1 cellular context compared by ENCODE assay signal in the genomic region with DNA sequence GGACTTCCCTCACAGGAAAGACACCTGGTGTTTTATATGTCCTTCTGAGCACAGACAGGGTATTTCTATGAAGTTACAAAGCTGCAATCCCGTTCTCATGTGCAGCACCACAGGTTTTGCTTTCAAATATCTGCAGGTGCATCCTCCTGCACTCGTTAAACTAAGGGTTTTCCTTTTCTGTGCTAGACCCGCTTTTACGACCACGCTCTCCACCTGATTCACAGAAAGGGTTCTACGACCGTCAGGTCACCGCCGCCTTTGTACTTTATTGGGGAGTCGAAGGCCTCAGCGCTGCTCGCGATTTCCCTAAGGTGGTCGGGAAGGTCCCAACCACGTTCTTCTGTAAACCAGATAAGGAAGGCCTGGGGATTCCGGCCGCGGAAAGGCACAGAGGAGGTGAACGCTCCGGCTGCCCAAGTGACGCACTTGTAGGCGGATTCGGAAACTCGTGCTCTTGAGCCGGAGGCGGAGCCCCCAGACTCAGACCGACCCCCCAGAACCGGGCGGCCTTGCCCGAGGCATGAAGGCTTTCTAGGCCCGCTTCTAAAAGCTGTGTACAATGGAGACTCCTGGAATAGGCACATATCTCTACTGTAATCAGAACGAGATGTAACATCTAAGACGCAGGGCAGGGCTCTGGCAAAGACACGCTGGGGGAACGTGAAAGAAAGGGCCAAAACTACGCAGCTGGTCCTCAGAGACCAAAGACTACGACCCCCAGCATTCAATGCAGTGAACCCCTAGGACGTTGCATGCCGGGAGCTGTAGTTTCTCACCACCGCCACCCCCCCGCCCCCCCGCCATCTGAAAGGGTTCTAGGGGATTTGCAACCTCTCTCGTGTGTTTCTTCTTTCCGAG.
A peak's percentile ranks its signal among the peaks of the same experiment; 100 is the strongest.
TF ChIP-seq lines count a peak whose summit lies in the region.

No MANE protein-coding gene starts in this region.

TF ChIP-seq in K562, 482 proteins besides CTCF, POLR2A, EP300 and RAD21 (continued from another document):
- TF ChIP-seq CEBPG (CRISPR knock-in tag; IDR thresholded peaks at IDR 0.05) (no peak), CEBPG (tag; conservative IDR thresholded peaks at IDR 0.05 in 1 of 2, IDR thresholded peaks at IDR 0.05 in 1 of 2) (no peak), TEAD1 (CRISPR knock-in tag; IDR thresholded peaks at IDR 0.05) (peak in 1 of 2 experiments; percentile 17; a peak in 1 of 4 replicates), JUN (IDR thresholded peaks at IDR 0.05; ENCODE audit: borderline replicate concordance, low read depth, low read length) (no peak), JUN (CRISPR knock-in tag; IDR thresholded peaks at IDR 0.05; ENCODE audit: borderline replicate concordance) (no peak), XRCC3 (IDR thresholded peaks at IDR 0.05) (no peak), EWSR1 (IDR thresholded peaks at IDR 0.05; ENCODE audit: borderline replicate concordance, low read depth, partially characterized antibody) (no peak), PRMT5 (CRISPR knock-in tag; IDR thresholded peaks at IDR 0.05) (no peak), ZNF444 (CRISPR knock-in tag; IDR thresholded peaks at IDR 0.05) (no peak), ZKSCAN1 (IDR thresholded peaks at IDR 0.05; ENCODE audit: low read depth, low read length) (no peak), ADNP (tag; IDR thresholded peaks at IDR 0.05) (no peak), SMC3 (conservative IDR thresholded peaks at IDR 0.05; ENCODE audit: insufficient read depth, low read depth, low read length) (no peak), GTF2A2 (tag; IDR thresholded peaks at IDR 0.05) (no peak), KLF16 (IDR thresholded peaks at IDR 0.05) (no peak), ZNF121 (CRISPR knock-in tag; conservative IDR thresholded peaks at IDR 0.05) (no peak), KDM4B (IDR thresholded peaks at IDR 0.05; ENCODE audit: borderline replicate concordance in 2 of 2, low read depth in 1 of 2) (0 out of 4 replicates have a peak, but pooled peaks of 1 of the 2 experiments have one; percentile 58), HLTF (IDR thresholded peaks at IDR 0.05) (no peak), KAT7 (CRISPR knock-in tag; IDR thresholded peaks at IDR 0.05; ENCODE audit: borderline replicate concordance) (0 out of 2 replicates have a peak, but pooled peaks have one; percentile 64), CHD2 (IDR thresholded peaks at IDR 0.05; ENCODE audit: low read depth, low read length) (no peak), SMAD2 (IDR thresholded peaks at IDR 0.05; ENCODE audit: low read depth, low read length) (no peak), SRSF9 (IDR thresholded peaks at IDR 0.05; ENCODE audit: borderline replicate concordance, low read depth, low read length) (no peak), POLR2AphosphoS5 (IDR thresholded peaks at IDR 0.05; ENCODE audit: control insufficient read depth, insufficient read depth, low read depth, low read length) (0 out of 2 replicates have a peak, but pooled peaks have one; percentile 30), ARID1B (IDR thresholded peaks at IDR 0.05) (peak; percentile 25; the same call in 1 of the 2 replicates), ZNF347 (CRISPR knock-in tag; IDR thresholded peaks at IDR 0.05; ENCODE audit: low read depth) (no peak), BCL6 (CRISPR knock-in tag; IDR thresholded peaks at IDR 0.05) (no peak), ZSCAN29 (IDR thresholded peaks at IDR 0.05) (no peak), CHD1 (IDR thresholded peaks at IDR 0.05; ENCODE audit: low read length) (no peak), RFX7 (CRISPR knock-in tag; IDR thresholded peaks at IDR 0.05) (no peak), HNRNPH1 (optimal IDR thresholded peaks at IDR 0.05; ENCODE audit: low read depth, low read length) (no peak), MAZ (CRISPR knock-in tag; conservative IDR thresholded peaks at IDR 0.05 in 1 of 2, IDR thresholded peaks at IDR 0.05 in 1 of 2) (no peak; a peak in 1 of 4 replicates), POLR2B (IDR thresholded peaks at IDR 0.05; ENCODE audit: low read depth, partially characterized antibody) (no peak), HNRNPK (IDR thresholded peaks at IDR 0.05; ENCODE audit: low read depth, low read length, poor library complexity, severe bottlenecking) (no peak), ZNF584 (CRISPR knock-in tag; IDR thresholded peaks at IDR 0.05; ENCODE audit: low read depth) (peak; percentile 88), NBN (IDR thresholded peaks at IDR 0.05; ENCODE audit: low read depth) (no peak)
- TF ChIP-seq, protein P1, sequence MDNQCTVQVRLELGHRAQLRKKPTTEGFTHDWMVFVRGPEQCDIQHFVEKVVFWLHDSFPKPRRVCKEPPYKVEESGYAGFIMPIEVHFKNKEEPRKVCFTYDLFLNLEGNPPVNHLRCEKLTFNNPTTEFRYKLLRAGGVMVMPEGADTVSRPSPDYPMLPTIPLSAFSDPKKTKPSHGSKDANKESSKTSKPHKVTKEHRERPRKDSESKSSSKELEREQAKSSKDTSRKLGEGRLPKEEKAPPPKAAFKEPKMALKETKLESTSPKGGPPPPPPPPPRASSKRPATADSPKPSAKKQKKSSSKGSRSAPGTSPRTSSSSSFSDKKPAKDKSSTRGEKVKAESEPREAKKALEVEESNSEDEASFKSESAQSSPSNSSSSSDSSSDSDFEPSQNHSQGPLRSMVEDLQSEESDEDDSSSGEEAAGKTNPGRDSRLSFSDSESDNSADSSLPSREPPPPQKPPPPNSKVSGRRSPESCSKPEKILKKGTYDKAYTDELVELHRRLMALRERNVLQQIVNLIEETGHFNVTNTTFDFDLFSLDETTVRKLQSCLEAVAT (IDR thresholded peaks at IDR 0.05): no peak
- TF ChIP-seq, protein P2, sequence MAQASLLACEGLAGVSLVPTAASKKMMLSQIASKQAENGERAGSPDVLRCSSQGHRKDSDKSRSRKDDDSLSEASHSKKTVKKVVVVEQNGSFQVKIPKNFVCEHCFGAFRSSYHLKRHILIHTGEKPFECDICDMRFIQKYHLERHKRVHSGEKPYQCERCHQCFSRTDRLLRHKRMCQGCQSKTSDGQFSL (CRISPR knock-in tag; IDR thresholded peaks at IDR 0.05): no peak
- TF ChIP-seq, protein P2 (tag; IDR thresholded peaks at IDR 0.05): peak in 1 of 2 experiments; percentile 16; a peak in 1 of 4 replicates
- TF ChIP-seq, protein P3, sequence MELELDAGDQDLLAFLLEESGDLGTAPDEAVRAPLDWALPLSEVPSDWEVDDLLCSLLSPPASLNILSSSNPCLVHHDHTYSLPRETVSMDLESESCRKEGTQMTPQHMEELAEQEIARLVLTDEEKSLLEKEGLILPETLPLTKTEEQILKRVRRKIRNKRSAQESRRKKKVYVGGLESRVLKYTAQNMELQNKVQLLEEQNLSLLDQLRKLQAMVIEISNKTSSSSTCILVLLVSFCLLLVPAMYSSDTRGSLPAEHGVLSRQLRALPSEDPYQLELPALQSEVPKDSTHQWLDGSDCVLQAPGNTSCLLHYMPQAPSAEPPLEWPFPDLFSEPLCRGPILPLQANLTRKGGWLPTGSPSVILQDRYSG (tag; conservative IDR thresholded peaks at IDR 0.05; ENCODE audit: low read depth): no peak; the same call in 1 of the 2 replicates
- TF ChIP-seq, protein P4, sequence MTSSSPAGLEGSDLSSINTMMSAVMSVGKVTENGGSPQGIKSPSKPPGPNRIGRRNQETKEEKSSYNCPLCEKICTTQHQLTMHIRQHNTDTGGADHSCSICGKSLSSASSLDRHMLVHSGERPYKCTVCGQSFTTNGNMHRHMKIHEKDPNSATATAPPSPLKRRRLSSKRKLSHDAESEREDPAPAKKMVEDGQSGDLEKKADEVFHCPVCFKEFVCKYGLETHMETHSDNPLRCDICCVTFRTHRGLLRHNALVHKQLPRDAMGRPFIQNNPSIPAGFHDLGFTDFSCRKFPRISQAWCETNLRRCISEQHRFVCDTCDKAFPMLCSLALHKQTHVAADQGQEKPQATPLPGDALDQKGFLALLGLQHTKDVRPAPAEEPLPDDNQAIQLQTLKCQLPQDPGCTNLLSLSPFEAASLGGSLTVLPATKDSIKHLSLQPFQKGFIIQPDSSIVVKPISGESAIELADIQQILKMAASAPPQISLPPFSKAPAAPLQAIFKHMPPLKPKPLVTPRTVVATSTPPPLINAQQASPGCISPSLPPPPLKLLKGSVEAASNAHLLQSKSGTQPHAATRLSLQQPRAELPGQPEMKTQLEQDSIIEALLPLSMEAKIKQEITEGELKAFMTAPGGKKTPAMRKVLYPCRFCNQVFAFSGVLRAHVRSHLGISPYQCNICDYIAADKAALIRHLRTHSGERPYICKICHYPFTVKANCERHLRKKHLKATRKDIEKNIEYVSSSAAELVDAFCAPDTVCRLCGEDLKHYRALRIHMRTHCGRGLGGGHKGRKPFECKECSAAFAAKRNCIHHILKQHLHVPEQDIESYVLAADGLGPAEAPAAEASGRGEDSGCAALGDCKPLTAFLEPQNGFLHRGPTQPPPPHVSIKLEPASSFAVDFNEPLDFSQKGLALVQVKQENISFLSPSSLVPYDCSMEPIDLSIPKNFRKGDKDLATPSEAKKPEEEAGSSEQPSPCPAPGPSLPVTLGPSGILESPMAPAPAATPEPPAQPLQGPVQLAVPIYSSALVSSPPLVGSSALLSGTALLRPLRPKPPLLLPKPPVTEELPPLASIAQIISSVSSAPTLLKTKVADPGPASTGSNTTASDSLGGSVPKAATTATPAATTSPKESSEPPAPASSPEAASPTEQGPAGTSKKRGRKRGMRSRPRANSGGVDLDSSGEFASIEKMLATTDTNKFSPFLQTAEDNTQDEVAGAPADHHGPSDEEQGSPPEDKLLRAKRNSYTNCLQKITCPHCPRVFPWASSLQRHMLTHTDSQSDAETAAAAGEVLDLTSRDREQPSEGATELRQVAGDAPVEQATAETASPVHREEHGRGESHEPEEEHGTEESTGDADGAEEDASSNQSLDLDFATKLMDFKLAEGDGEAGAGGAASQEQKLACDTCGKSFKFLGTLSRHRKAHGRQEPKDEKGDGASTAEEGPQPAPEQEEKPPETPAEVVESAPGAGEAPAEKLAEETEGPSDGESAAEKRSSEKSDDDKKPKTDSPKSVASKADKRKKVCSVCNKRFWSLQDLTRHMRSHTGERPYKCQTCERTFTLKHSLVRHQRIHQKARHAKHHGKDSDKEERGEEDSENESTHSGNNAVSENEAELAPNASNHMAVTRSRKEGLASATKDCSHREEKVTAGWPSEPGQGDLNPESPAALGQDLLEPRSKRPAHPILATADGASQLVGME (CRISPR knock-in tag; IDR thresholded peaks at IDR 0.05): no peak
- TF ChIP-seq, protein P5, sequence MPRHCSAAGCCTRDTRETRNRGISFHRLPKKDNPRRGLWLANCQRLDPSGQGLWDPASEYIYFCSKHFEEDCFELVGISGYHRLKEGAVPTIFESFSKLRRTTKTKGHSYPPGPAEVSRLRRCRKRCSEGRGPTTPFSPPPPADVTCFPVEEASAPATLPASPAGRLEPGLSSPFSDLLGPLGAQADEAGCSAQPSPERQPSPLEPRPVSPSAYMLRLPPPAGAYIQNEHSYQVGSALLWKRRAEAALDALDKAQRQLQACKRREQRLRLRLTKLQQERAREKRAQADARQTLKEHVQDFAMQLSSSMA (CRISPR knock-in tag; IDR thresholded peaks at IDR 0.05): no peak
- TF ChIP-seq, protein P6, sequence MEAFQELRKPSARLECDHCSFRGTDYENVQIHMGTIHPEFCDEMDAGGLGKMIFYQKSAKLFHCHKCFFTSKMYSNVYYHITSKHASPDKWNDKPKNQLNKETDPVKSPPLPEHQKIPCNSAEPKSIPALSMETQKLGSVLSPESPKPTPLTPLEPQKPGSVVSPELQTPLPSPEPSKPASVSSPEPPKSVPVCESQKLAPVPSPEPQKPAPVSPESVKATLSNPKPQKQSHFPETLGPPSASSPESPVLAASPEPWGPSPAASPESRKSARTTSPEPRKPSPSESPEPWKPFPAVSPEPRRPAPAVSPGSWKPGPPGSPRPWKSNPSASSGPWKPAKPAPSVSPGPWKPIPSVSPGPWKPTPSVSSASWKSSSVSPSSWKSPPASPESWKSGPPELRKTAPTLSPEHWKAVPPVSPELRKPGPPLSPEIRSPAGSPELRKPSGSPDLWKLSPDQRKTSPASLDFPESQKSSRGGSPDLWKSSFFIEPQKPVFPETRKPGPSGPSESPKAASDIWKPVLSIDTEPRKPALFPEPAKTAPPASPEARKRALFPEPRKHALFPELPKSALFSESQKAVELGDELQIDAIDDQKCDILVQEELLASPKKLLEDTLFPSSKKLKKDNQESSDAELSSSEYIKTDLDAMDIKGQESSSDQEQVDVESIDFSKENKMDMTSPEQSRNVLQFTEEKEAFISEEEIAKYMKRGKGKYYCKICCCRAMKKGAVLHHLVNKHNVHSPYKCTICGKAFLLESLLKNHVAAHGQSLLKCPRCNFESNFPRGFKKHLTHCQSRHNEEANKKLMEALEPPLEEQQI (IDR thresholded peaks at IDR 0.05): no peak
- TF ChIP-seq, protein P7, sequence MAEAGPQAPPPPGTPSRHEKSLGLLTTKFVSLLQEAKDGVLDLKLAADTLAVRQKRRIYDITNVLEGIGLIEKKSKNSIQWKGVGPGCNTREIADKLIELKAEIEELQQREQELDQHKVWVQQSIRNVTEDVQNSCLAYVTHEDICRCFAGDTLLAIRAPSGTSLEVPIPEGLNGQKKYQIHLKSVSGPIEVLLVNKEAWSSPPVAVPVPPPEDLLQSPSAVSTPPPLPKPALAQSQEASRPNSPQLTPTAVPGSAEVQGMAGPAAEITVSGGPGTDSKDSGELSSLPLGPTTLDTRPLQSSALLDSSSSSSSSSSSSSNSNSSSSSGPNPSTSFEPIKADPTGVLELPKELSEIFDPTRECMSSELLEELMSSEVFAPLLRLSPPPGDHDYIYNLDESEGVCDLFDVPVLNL (CRISPR knock-in tag; IDR thresholded peaks at IDR 0.05; ENCODE audit: low read depth): no peak
- TF ChIP-seq, protein P8, sequence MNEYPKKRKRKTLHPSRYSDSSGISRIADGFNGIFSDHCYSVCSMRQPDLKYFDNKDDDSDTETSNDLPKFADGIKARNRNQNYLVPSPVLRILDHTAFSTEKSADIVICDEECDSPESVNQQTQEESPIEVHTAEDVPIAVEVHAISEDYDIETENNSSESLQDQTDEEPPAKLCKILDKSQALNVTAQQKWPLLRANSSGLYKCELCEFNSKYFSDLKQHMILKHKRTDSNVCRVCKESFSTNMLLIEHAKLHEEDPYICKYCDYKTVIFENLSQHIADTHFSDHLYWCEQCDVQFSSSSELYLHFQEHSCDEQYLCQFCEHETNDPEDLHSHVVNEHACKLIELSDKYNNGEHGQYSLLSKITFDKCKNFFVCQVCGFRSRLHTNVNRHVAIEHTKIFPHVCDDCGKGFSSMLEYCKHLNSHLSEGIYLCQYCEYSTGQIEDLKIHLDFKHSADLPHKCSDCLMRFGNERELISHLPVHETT (CRISPR knock-in tag; conservative IDR thresholded peaks at IDR 0.05 in 1 of 2, IDR thresholded peaks at IDR 0.05 in 1 of 2): peak in 1 of 2 experiments; percentile 22; a peak in 1 of 4 replicates
